16 cellular contexts compared by ENCODE assay signal in genomic region chr14:101071493-101071891, GRCh38.
DNase-seq lines count a peak whose midpoint lies in the region; ATAC-seq and TF ChIP-seq lines count a peak whose summit lies in the region.
"Had no signal": no experiment of that assay in that cellular context is flagged by ENCODE, and none has a peak within 500 bp of the region (broad histone marks: within the 10 kb centered on the region; RNA-seq: fewer than 3 reads in every experiment).

No MANE protein-coding gene starts in this region.

- no peaks in the 10 kb centered on the region for H3K27me3 ChIP-seq in Peyer's patch
- no peaks in the 10 kb centered on the region for H3K27me3 ChIP-seq in smooth muscle cell (ENCODE audit: low read depth)

- ATAC-seq in GM18870 (IDR thresholded peaks at IDR 0.05; ENCODE audit: unreplicated experiment), result no peak
- ATAC-seq: activated CD8-positive, alpha-beta T cell treated with anti-CD3 and anti-CD28 coated beads for 36 hours; naive thymus-derived CD4-positive, alpha-beta T cell had no signal

- peaks cover 10% of the 10 kb centered on the region for H3K9me3 Mint-ChIP-seq in glutamatergic neuron (ENCODE audit: unreplicated experiment)
- H3K9me3 Mint-ChIP-seq: activated CD8-positive, alpha-beta T cell treated with anti-CD3 and anti-CD28 coated beads for 36 hours; naive thymus-derived CD4-positive, alpha-beta T cell had no signal

- no peak for TF ChIP-seq POLR2A in Peyer's patch (IDR thresholded peaks at IDR 0.05)

- no peak overlapping the region for H3K27ac ChIP-seq in Peyer's patch
- H3K27ac ChIP-seq in smooth muscle cell (ENCODE audit: low read depth), result peak overlapping the region; percentile 97
- H3K27ac ChIP-seq: 22Rv1, KMS-11, thoracic aorta had no signal

- H3K4me2 ChIP-seq in smooth muscle cell, result no peak overlapping the region
- H3K4me2 ChIP-seq: KMS-11 had no signal

- H2AFZ ChIP-seq in smooth muscle cell (ENCODE audit: low read depth), result no peak overlapping the region

- WGBS in smooth muscle cell (ENCODE audit: low lambda C conversion rate), result 85% methylated on average over 12 of the region's 12 CpGs

- peak overlapping the region; percentile 59 for H3K27ac Mint-ChIP-seq in glutamatergic neuron (ENCODE audit: unreplicated experiment)
- H3K27ac Mint-ChIP-seq: activated CD8-positive, alpha-beta T cell treated with anti-CD3 and anti-CD28 coated beads for 36 hours; naive thymus-derived CD4-positive, alpha-beta T cell had no signal

- H3F3A ChIP-seq in smooth muscle cell (ENCODE audit: low read depth), result no peaks in the 10 kb centered on the region

- no peaks in the 10 kb centered on the region for H3K36me3 ChIP-seq in Peyer's patch
- no peaks in the 10 kb centered on the region for H3K36me3 ChIP-seq in smooth muscle cell (ENCODE audit: low read depth)
- H3K36me3 ChIP-seq: thoracic aorta had no signal

- H3K4me1 ChIP-seq in Peyer's patch (no peaks in the 10 kb centered on the region), smooth muscle cell (ENCODE audit: low read depth) (peaks cover 18% of the 10 kb centered on the region)

- H4K20me1 ChIP-seq in smooth muscle cell (ENCODE audit: low read depth), result no peaks in the 10 kb centered on the region

- no peak overlapping the region for H3K4me3 Mint-ChIP-seq in glutamatergic neuron (ENCODE audit: unreplicated experiment)
- H3K4me3 Mint-ChIP-seq: activated CD8-positive, alpha-beta T cell treated with anti-CD3 and anti-CD28 coated beads for 36 hours; CD14-positive monocyte; naive thymus-derived CD4-positive, alpha-beta T cell had no signal

- H3K36me3 Mint-ChIP-seq in glutamatergic neuron (ENCODE audit: unreplicated experiment), result no peaks in the 10 kb centered on the region
- H3K36me3 Mint-ChIP-seq: CD14-positive monocyte; naive thymus-derived CD4-positive, alpha-beta T cell had no signal

- H3K79me2 ChIP-seq in smooth muscle cell (ENCODE audit: low read depth), result no peaks in the 10 kb centered on the region

- H3K9me3 ChIP-seq in Peyer's patch (no peaks in the 10 kb centered on the region), smooth muscle cell (replicated peaks; ENCODE audit: low read depth) (no peaks in the 10 kb centered on the region)
- H3K9me3 ChIP-seq: thoracic aorta had no signal

- H3K9ac ChIP-seq in smooth muscle cell (ENCODE audit: low read depth), result no peak overlapping the region
- H3K9ac ChIP-seq: KMS-11 had no signal

- TF ChIP-seq CTCF in Peyer's patch (IDR thresholded peaks at IDR 0.05) (no peak), glutamatergic neuron (IDR thresholded peaks at IDR 0.05; ENCODE audit: partially characterized antibody, unreplicated experiment) (no peak), smooth muscle cell (IDR thresholded peaks at IDR 0.05; ENCODE audit: borderline replicate concordance, insufficient read depth, poor library complexity, severe bottlenecking) (no peak)

- DNase-seq in NCI-H748 (lab: John Stamatoyannopoulos, UW; ENCODE audit: unreplicated experiment), result peak; percentile 36
- DNase-seq in NCI-H748 treated with DMSO at 0.1 percent for 48 hours (lab: John Stamatoyannopoulos, UW), result no peak
- DNase-seq in Peyer's patch, result peak; percentile 10 to 32 (median 19)
- DNase-seq in glutamatergic neuron, result no peak
- DNase-seq in smooth muscle cell (lab: John Stamatoyannopoulos, UW; ENCODE audit: unreplicated experiment), result no peak
- DNase-seq in NCI-H128 (lab: John Stamatoyannopoulos, UW; ENCODE audit: unreplicated experiment), result no peak
- DNase-seq in NOMO-1 treated with dmso at 0.1 percent for 144 hours (lab: John Stamatoyannopoulos, UW; ENCODE audit: unreplicated experiment), result no peak
- DNase-seq: activated CD8-positive, alpha-beta T cell treated with anti-CD3 and anti-CD28 coated beads for 36 hours; DMS53; NCI-H1436 treated with DMSO at 0.1 percent for 48 hours had no signal

- H3K27me3 Mint-ChIP-seq in glutamatergic neuron (ENCODE audit: unreplicated experiment), result peaks cover 13% of the 10 kb centered on the region

- H3K4me1 Mint-ChIP-seq in glutamatergic neuron (ENCODE audit: low read depth, unreplicated experiment), result peaks cover 23% of the 10 kb centered on the region
- H3K4me1 Mint-ChIP-seq: CD14-positive monocyte had no signal

- H3K4me3 ChIP-seq in Peyer's patch (no peak overlapping the region), smooth muscle cell (no peak overlapping the region)
- H3K4me3 ChIP-seq: thoracic aorta had no signal

Comparison
In these comparisons a context has a peak if more than half of its experiments do, and no peak if none do; other contexts are left out.
1. DNase-seq: peak in NCI-H748 (single experiment) and Peyer's patch (3 of 3); none in NCI-H748 treated with DMSO at 0.1 percent for 48 hours (single experiment), glutamatergic neuron (single experiment), smooth muscle cell (single experiment), NCI-H128 (single experiment) and NOMO-1 treated with dmso at 0.1 percent for 144 hours (single experiment).